Comparison of ENCODE assay signal across 2 cellular contexts in genomic region chr10:53361936-53362335, GRCh38.
TF ChIP-seq lines count a peak whose summit lies in the region.

No MANE protein-coding gene starts in this region.

TF ChIP-seq in GM23338, 12 proteins besides CTCF, POLR2A, EP300 and RAD21 (continued from another document):
- TF ChIP-seq ETS1 (IDR thresholded peaks at IDR 0.05) = no peak

TF ChIP-seq in WTC11, 78 proteins besides CTCF, POLR2A, EP300 and RAD21 (continued from another document):
- TF ChIP-seq, protein P1, sequence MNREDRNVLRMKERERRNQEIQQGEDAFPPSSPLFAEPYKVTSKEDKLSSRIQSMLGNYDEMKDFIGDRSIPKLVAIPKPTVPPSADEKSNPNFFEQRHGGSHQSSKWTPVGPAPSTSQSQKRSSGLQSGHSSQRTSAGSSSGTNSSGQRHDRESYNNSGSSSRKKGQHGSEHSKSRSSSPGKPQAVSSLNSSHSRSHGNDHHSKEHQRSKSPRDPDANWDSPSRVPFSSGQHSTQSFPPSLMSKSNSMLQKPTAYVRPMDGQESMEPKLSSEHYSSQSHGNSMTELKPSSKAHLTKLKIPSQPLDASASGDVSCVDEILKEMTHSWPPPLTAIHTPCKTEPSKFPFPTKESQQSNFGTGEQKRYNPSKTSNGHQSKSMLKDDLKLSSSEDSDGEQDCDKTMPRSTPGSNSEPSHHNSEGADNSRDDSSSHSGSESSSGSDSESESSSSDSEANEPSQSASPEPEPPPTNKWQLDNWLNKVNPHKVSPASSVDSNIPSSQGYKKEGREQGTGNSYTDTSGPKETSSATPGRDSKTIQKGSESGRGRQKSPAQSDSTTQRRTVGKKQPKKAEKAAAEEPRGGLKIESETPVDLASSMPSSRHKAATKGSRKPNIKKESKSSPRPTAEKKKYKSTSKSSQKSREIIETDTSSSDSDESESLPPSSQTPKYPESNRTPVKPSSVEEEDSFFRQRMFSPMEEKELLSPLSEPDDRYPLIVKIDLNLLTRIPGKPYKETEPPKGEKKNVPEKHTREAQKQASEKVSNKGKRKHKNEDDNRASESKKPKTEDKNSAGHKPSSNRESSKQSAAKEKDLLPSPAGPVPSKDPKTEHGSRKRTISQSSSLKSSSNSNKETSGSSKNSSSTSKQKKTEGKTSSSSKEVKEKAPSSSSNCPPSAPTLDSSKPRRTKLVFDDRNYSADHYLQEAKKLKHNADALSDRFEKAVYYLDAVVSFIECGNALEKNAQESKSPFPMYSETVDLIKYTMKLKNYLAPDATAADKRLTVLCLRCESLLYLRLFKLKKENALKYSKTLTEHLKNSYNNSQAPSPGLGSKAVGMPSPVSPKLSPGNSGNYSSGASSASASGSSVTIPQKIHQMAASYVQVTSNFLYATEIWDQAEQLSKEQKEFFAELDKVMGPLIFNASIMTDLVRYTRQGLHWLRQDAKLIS (CRISPR knock-in tag; IDR thresholded peaks at IDR 0.05; ENCODE audit: borderline replicate concordance) = no peak
- TF ChIP-seq CREB1 (CRISPR knock-in tag; IDR thresholded peaks at IDR 0.05) = no peak
- TF ChIP-seq, protein P2, sequence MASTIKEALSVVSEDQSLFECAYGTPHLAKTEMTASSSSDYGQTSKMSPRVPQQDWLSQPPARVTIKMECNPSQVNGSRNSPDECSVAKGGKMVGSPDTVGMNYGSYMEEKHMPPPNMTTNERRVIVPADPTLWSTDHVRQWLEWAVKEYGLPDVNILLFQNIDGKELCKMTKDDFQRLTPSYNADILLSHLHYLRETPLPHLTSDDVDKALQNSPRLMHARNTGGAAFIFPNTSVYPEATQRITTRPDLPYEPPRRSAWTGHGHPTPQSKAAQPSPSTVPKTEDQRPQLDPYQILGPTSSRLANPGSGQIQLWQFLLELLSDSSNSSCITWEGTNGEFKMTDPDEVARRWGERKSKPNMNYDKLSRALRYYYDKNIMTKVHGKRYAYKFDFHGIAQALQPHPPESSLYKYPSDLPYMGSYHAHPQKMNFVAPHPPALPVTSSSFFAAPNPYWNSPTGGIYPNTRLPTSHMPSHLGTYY (CRISPR knock-in tag; IDR thresholded peaks at IDR 0.05) = no peak
- TF ChIP-seq OVOL2 (CRISPR knock-in tag; IDR thresholded peaks at IDR 0.05; ENCODE audit: borderline replicate concordance) = no peak
- no peak for TF ChIP-seq TEAD1 (CRISPR knock-in tag; IDR thresholded peaks at IDR 0.05)
- TF ChIP-seq JAZF1 (CRISPR knock-in tag; IDR thresholded peaks at IDR 0.05) = no peak
- no peak for TF ChIP-seq ZNF512 (CRISPR knock-in tag; IDR thresholded peaks at IDR 0.05; ENCODE audit: borderline replicate concordance)
